Comparison of ENCODE assay signal across 8 cellular contexts in genomic region chr22:19478466-19479357, GRCh38.
DNase-seq lines count a peak whose midpoint lies in the region; ATAC-seq and TF ChIP-seq lines count a peak whose summit lies in the region.

Gene UFD1 (minus strand): TSS chr22:19479193. CDS start chr22:19479085, 108 bp downstream.

- in situ Hi-C loops in GM18951 (cut with MboI; ENCODE audit: low sequenced_read_pairs, unreplicated experiment): no loop called here

- DNase-seq in AG10803 (ENCODE audit: low read depth) (peak; percentile 84), NCI-H774 (lab: John Stamatoyannopoulos, UW) (peak; percentile 77), medulla oblongata (ENCODE audit: extremely low spot score) (peak; percentile 78)
- DNase-seq in activated CD8-positive, alpha-beta memory T cell treated with anti-CD3 and anti-CD28 coated beads for 24 hours: peak; percentile 91
- DNase-seq in effector CD8-positive, alpha-beta T cell (lab: John Stamatoyannopoulos, UW): peak; percentile 64
- DNase-seq in stimulated activated CD8-positive, alpha-beta memory T cell treated with anti-CD3 and anti-CD28 coated beads, Interleukin-12 subunit alpha, Interleukin-12 subunit beta, amount 100 ng/mL, for 24 hours (ENCODE audit: extremely low read depth): peak; percentile 60

- no peak for TF ChIP-seq CTCF in AG10803 (conservative IDR thresholded peaks at IDR 0.05; ENCODE audit: low read length)

- ATAC-seq in HG03159 (IDR thresholded peaks at IDR 0.05; ENCODE audit: unreplicated experiment): peak; percentile 46

- TF ChIP-seq POLR2A in GM18951 (IDR thresholded peaks at IDR 0.05; ENCODE audit: extremely low read depth, insufficient read depth, insufficient read length): peak; percentile 68

- peak within 1 kb of the TSS; percentile 97 for H3K4me3 ChIP-seq in AG10803 (ENCODE audit: low read length)

Comparison
In these comparisons a context has a peak if more than half of its experiments do, and no peak if none do; other contexts are left out.
1. Peak in every context shown above with its lines: DNase-seq, ATAC-seq and H3K4me3 ChIP-seq.